In the genomic region with DNA sequence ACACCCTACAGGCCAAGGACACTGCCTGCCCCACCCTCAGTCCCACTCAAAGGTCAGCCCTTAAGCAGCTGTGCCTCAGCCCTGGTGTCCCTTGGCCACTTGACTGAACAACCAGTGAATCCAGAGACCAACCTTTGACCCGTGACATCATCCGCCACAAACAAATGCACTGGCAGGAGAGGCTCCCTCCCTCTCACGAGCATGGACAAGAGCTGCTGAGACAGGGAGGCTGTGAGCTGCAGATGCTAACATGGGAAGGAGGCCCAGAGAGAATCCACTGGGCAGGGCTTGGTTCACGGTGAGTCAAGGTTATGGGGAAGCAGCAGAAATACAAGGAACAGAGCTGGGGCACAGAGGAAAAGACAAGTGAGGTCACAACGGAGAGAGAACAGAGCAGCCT, we compare ENCODE assay signal across 12 cellular contexts. TPM values are rescaled to one million over a fixed set of nuclear protein-coding genes. Genes with fewer than 3 reads are reported as not detected.
DNase-seq lines count a peak whose midpoint lies in the region; ATAC-seq, FAIRE-seq and TF ChIP-seq lines count a peak whose summit lies in the region.
"Not testable (repeated sequence)": the region's sequence is repeated elsewhere in the genome, so short reads cannot be mapped to it uniquely, and the experiment has no call there.
"Had no signal": no experiment of that assay in that cellular context is flagged by ENCODE, and none has a peak within 500 bp of the region (broad histone marks: within the 10 kb centered on the region; RNA-seq: fewer than 3 reads in every experiment).

No MANE protein-coding gene starts in this region.

- not testable (repeated sequence) for H3K9me3 ChIP-seq in IMR-90 (ENCODE audit: control insufficient read depth, insufficient read depth, low read length); endothelial cell of umbilical vein (replicated peaks; ENCODE audit: control insufficient read depth, insufficient read depth, low read length); right lobe of liver; pancreas; transverse colon

- not testable (repeated sequence) for H3K4me3 ChIP-seq in IMR-90 (ENCODE audit: insufficient read depth, low read depth, low read length); endothelial cell of umbilical vein (replicated peaks in 1 of 3; ENCODE audit: insufficient read depth in 1 of 3, low read depth in 1 of 3, low read length in 3 of 3); right lobe of liver; pancreas; transverse colon

- not testable (repeated sequence) for H3K14ac ChIP-seq in IMR-90 (replicated peaks; ENCODE audit: low read depth, low read length)

- FAIRE-seq in H54 (lab: Jason Lieb, UNC) (peak; percentile 71), endothelial cell of umbilical vein (lab: Jason Lieb, UNC) (peak; percentile 63)
- not testable (repeated sequence) for FAIRE-seq in pancreas (lab: Jason Lieb, UNC)

- H2AFZ ChIP-seq in IMR-90 (replicated peaks; ENCODE audit: low read length, poor library complexity); endothelial cell of umbilical vein (ENCODE audit: low read depth, low read length): not testable (repeated sequence)

- intact Hi-C loops in IMR-90 (cut with micrococcal nuclease); endothelial cell of umbilical vein (cut with micrococcal nuclease); left colon (cut with DNase I, micrococcal nuclease); right lobe of liver (cut with DNase I); pancreas (cut with DNase I); transverse colon (cut with DNase I; ENCODE audit: low total_unique reads): not testable (repeated sequence)

- in situ Hi-C loops in IMR-90 (cut with MboI; ENCODE audit: low sequenced_read_pairs); transverse colon (cut with MboI; ENCODE audit: low pct_ligation_motif_present in 1 of 4, low pct_unique_long_range_greater_than_20kb in 1 of 4, low sequenced_read_pairs in 3 of 4): not testable (repeated sequence)

- not testable (repeated sequence) for H3K18ac ChIP-seq in IMR-90 (ENCODE audit: low read depth, low read length)

- not testable (repeated sequence) for DNase-seq in H54 (ENCODE audit: insufficient read length, low spot score); IMR-90; endothelial cell of umbilical vein (ENCODE audit: low read depth, low spot score); left colon; pancreas
- DNase-seq in right lobe of liver: peak in 1 of 3 donors; percentile 12
- DNase-seq in transverse colon: peak; percentile 24

- not testable (repeated sequence) for H2AK5ac ChIP-seq in IMR-90 (ENCODE audit: low read depth, low read length)

- H3K9me1 ChIP-seq in IMR-90 (ENCODE audit: insufficient read depth, low read length); endothelial cell of umbilical vein (replicated peaks; ENCODE audit: control insufficient read depth, extremely low read depth, insufficient read depth, low read length): not testable (repeated sequence)

- H3K4me1 ChIP-seq in IMR-90 (ENCODE audit: control insufficient read depth, insufficient read depth, low read length); endothelial cell of umbilical vein (ENCODE audit: control insufficient read depth, extremely low read depth, insufficient read depth, low read length); right lobe of liver; pancreas; transverse colon: not testable (repeated sequence)

- not testable (repeated sequence) for H3K4me2 ChIP-seq in IMR-90 (ENCODE audit: low read depth, low read length); endothelial cell of umbilical vein (ENCODE audit: insufficient read depth, low read length)

- H3K27me3 ChIP-seq in IMR-90 (ENCODE audit: control insufficient read depth, insufficient read depth, low read length); endothelial cell of umbilical vein (ENCODE audit: control insufficient read depth in 2 of 2, insufficient read depth in 2 of 2, low read length in 2 of 2); right lobe of liver; pancreas; transverse colon: not testable (repeated sequence)

- H2BK5ac ChIP-seq in IMR-90 (ENCODE audit: low read depth, low read length, poor library complexity, severe bottlenecking): not testable (repeated sequence)

- not testable (repeated sequence) for TF ChIP-seq EP300 in transverse colon (IDR thresholded peaks at IDR 0.05; ENCODE audit: low read depth)

- H4K20me1 ChIP-seq in IMR-90 (ENCODE audit: insufficient read depth, low read length); endothelial cell of umbilical vein (replicated peaks; ENCODE audit: control insufficient read depth, extremely low read depth, insufficient read depth, low read length): not testable (repeated sequence)

- dilution Hi-C loops in IMR-90 (cut with HindIII; ENCODE audit: low sequenced_read_pairs, unreplicated experiment); endothelial cell of umbilical vein (cut with MboI; ENCODE audit: extremely low pct_ligation_motif_present, low sequenced_read_pairs): not testable (repeated sequence)

- TF ChIP-seq RAD21 in IMR-90 (IDR thresholded peaks at IDR 0.05; ENCODE audit: low read length): not testable (repeated sequence)

- H3K79me2 ChIP-seq in endothelial cell of umbilical vein (ENCODE audit: control insufficient read depth, insufficient read depth, low read length): not testable (repeated sequence)

- not testable (repeated sequence) for H2BK20ac ChIP-seq in IMR-90 (ENCODE audit: low read depth, low read length)

- ATAC-seq in IMR-90 (ENCODE audit: low read depth) (peak; percentile 66), SK-N-SH treated with all-trans-retinoic acid at 6 μM for 48 hours (0 out of 3 replicates have a peak, but pooled peaks have one; percentile 5), left colon (peak; percentile 88), right lobe of liver (peak; percentile 87 to 95 (median 88)), pancreas (peak; percentile 18 to 69 (median 40))

- POLR2A ChIA-PET in IMR-90 (lab: Charles Lee; ENCODE audit: unreplicated experiment); endothelial cell of umbilical vein (lab: Charles Lee): not testable (repeated sequence)

- H3K36me3 ChIP-seq in IMR-90 (ENCODE audit: control insufficient read depth, insufficient read depth, low read length); endothelial cell of umbilical vein (ENCODE audit: control insufficient read depth in 2 of 2, extremely low read depth in 1 of 2, insufficient read depth in 2 of 2, low read length in 2 of 2); right lobe of liver; pancreas; transverse colon: not testable (repeated sequence)

- H3K56ac ChIP-seq in IMR-90 (ENCODE audit: extremely low read depth, insufficient read depth, low read length): not testable (repeated sequence)

- not testable (repeated sequence) for H4K5ac ChIP-seq in IMR-90 (ENCODE audit: low read depth, low read length)

- H3K23ac ChIP-seq in IMR-90 (ENCODE audit: low read depth, low read length): not testable (repeated sequence)

- H2BK15ac ChIP-seq in IMR-90 (ENCODE audit: low read depth, low read length): not testable (repeated sequence)

- H3K4ac ChIP-seq in IMR-90 (ENCODE audit: low read depth, low read length): not testable (repeated sequence)

- not testable (repeated sequence) for H3K9ac ChIP-seq in IMR-90 (ENCODE audit: low read depth, low read length); endothelial cell of umbilical vein (replicated peaks; ENCODE audit: extremely low read depth, insufficient read depth, low read length)

- BruUV-seq in IMR-90 (replicated peaks; lab: Mats Ljungman, UMichigan); endothelial cell of umbilical vein (replicated peaks; lab: Mats Ljungman, UMichigan): not testable (repeated sequence)

- no CpG with 5 or more reads among the region's 5 CpGs for WGBS in IMR-90 (ENCODE audit: extremely low coverage in 2 of 2, insufficient read length in 1 of 2), 2 experiments
- WGBS in right lobe of liver (ENCODE audit: insufficient coverage, low coverage, low lambda C conversion rate, missing lambda C conversion rate): 21% methylated on average over 3 of the region's 5 CpGs
- WGBS in pancreas, 2 donors: 24 to 33% methylated on average over 1 of the region's 5 CpGs
- 33 to 39% methylated on average over 1 to 3 of the region's 5 CpGs for WGBS in transverse colon (ENCODE audit: low coverage in 1 of 2), 2 donors

- H2BK120ac ChIP-seq in IMR-90 (ENCODE audit: low read depth, low read length): not testable (repeated sequence)

- not testable (repeated sequence) for H2AK9ac ChIP-seq in IMR-90 (replicated peaks; ENCODE audit: low read depth, low read length, poor library complexity)

- not testable (repeated sequence) for H4K8ac ChIP-seq in IMR-90 (ENCODE audit: low read depth in 2 of 2, low read length in 2 of 2)

- not testable (repeated sequence) for H3K79me1 ChIP-seq in IMR-90 (ENCODE audit: low read depth in 1 of 2, low read length in 2 of 2)

- not testable (repeated sequence) for H4K91ac ChIP-seq in IMR-90 (ENCODE audit: insufficient read depth, low read depth, low read length)

- not testable (repeated sequence) for H3K27ac ChIP-seq in IMR-90 (ENCODE audit: insufficient read depth, low read length); endothelial cell of umbilical vein (ENCODE audit: insufficient read depth, low read depth, low read length); right lobe of liver; pancreas; transverse colon

- not testable (repeated sequence) for TF ChIP-seq CTCF in IMR-90 (conservative IDR thresholded peaks at IDR 0.05; ENCODE audit: low read depth, low read length); endothelial cell of umbilical vein (IDR thresholded peaks at IDR 0.05; ENCODE audit: extremely low read depth in 1 of 2, insufficient read depth in 1 of 2, low read depth in 1 of 2, low read length in 2 of 2); right lobe of liver (IDR thresholded peaks at IDR 0.05); pancreas (IDR thresholded peaks at IDR 0.05); transverse colon (IDR thresholded peaks at IDR 0.05)

- CTCF ChIA-PET in IMR-90 (lab: Yijun Ruan, JAX); endothelial cell of umbilical vein (lab: Charles Lee): not testable (repeated sequence)

- not testable (repeated sequence) for TF ChIP-seq POLR2A in H54 (IDR thresholded peaks at IDR 0.05; ENCODE audit: low read depth, low read length); IMR-90 (IDR thresholded peaks at IDR 0.05; ENCODE audit: low read depth, low read length); endothelial cell of umbilical vein (IDR thresholded peaks at IDR 0.05; ENCODE audit: low read depth, low read length); right lobe of liver (IDR thresholded peaks at IDR 0.05); transverse colon (IDR thresholded peaks at IDR 0.05)

RNA-seq across cellular contexts. Expression of a gene that starts 4.7 kb away (rescaled TPM):
- total RNA-seq in IMR-90 (2012; rRNA removed): 0.18 and 0.28 TPM in 2 replicates
- 0.22 and 0.30 TPM in 2 replicates for polyA plus RNA-seq in IMR-90 (2012; rRNA removed)
- 0.26 and 0.49 TPM in 2 replicates for polyA plus RNA-seq in IMR-90 (2012; cell fraction: cytosol; rRNA removed)
- polyA plus RNA-seq in IMR-90 (2012; cell fraction: nucleus; rRNA removed; ENCODE audit: low replicate concordance): 0.44 and 0.53 TPM in 2 replicates
- total RNA-seq in endothelial cell of umbilical vein: 0.48 and 0.60 TPM in 2 replicates
- polyA plus RNA-seq in endothelial cell of umbilical vein: 0.84 and 1.0 TPM in 2 replicates
- polyA plus RNA-seq in endothelial cell of umbilical vein (2011; cell fraction: cytosol; rRNA removed): 0.50 and 0.76 TPM in 2 replicates
- 0.45 and 0.62 TPM in 2 replicates for polyA plus RNA-seq in endothelial cell of umbilical vein (2011; cell fraction: nucleus; rRNA removed)
- polyA plus RNA-seq in endothelial cell of umbilical vein (2012): 1.4 and 1.6 TPM in 2 replicates
- polyA minus RNA-seq in endothelial cell of umbilical vein: 0.40 TPM in 1 of 2 replicates, not detected in the other
- polyA minus RNA-seq in endothelial cell of umbilical vein (2011; cell fraction: cytosol; rRNA and poly(A)+ RNA removed): not detected
- 0.63 TPM in 1 of 2 replicates, not detected in the other for polyA minus RNA-seq in endothelial cell of umbilical vein (2011; cell fraction: nucleus; rRNA and poly(A)+ RNA removed)
- 1 to 10 TPM; 1.4 to 3.0 TPM for total RNA-seq in left colon
- total RNA-seq in right lobe of liver: 1 to 10 TPM in 2 of 6 experiments, under 1 TPM in 3, not detected in 1; 0.12 to 2.4 (median 0.35) TPM
- 1 to 10 TPM in 1 of 6 donors, under 1 TPM in 5; 0.55 to 2.2 (median 0.93) TPM for total RNA-seq in pancreas
- polyA plus RNA-seq in pancreas: 1 to 10 TPM; 1.7 to 2.3 TPM
- total RNA-seq in transverse colon: 10 to 100 TPM in 1 of 4 donors, 1 to 10 TPM in 2, under 1 TPM in 1; 0.40 to 10.8 (median 6.2) TPM
- total RNA-seq: A673, G401, H4 had no signal
- polyA plus RNA-seq: CD4-positive, alpha-beta memory T cell had no signal

RNA-seq across cellular contexts. Expression of a gene that starts 22.2 kb away (rescaled TPM):
- total RNA-seq in IMR-90 (2012; rRNA removed): not detected in 2 replicates
- polyA plus RNA-seq in IMR-90 (2012; rRNA removed): 0.03 TPM in 1 of 2 replicates, not detected in the other
- polyA plus RNA-seq in IMR-90 (2012; cell fraction: cytosol; rRNA removed): not detected in 2 replicates
- not detected in 2 replicates for polyA plus RNA-seq in IMR-90 (2012; cell fraction: nucleus; rRNA removed; ENCODE audit: low replicate concordance)
- 0.07 TPM in 1 of 2 replicates, not detected in the other for total RNA-seq in endothelial cell of umbilical vein
- polyA plus RNA-seq in endothelial cell of umbilical vein: 0.03 TPM in 1 of 2 replicates, not detected in the other
- polyA plus RNA-seq in endothelial cell of umbilical vein (2011; cell fraction: cytosol; rRNA removed): 0.01 and 0.03 TPM in 2 replicates
- polyA plus RNA-seq in endothelial cell of umbilical vein (2011; cell fraction: nucleus; rRNA removed): not detected in 2 replicates
- polyA plus RNA-seq in endothelial cell of umbilical vein (2012): 0.07 TPM in 2 replicates
- polyA minus RNA-seq in endothelial cell of umbilical vein: not detected in 2 replicates
- polyA minus RNA-seq in endothelial cell of umbilical vein (2011; cell fraction: cytosol; rRNA and poly(A)+ RNA removed): 2.9 TPM
- polyA minus RNA-seq in endothelial cell of umbilical vein (2011; cell fraction: nucleus; rRNA and poly(A)+ RNA removed): not detected in 2 replicates
- total RNA-seq in left colon: 10 to 100 TPM; 11.1 to 20.2 TPM
- 1 to 10 TPM in 2 of 6 experiments, under 1 TPM in 4; 0.04 to 2.2 (median 0.79) TPM for total RNA-seq in right lobe of liver
- 1 to 10 TPM; 2.4 to 6.4 (median 3.7) TPM for total RNA-seq in pancreas
- 1 to 10 TPM; 1.4 to 3.0 TPM for polyA plus RNA-seq in pancreas
- total RNA-seq in transverse colon: 10 to 100 TPM in 3 of 4 donors, 1 to 10 TPM in 1; 1.2 to 27.2 (median 17.4) TPM

RNA-seq across cellular contexts. Expression of a gene that starts 27.8 kb away (rescaled TPM):
- 40.8 and 40.9 TPM in 2 replicates for total RNA-seq in IMR-90 (2012; rRNA removed)
- 61.6 and 68.1 TPM in 2 replicates for polyA plus RNA-seq in IMR-90 (2012; rRNA removed)
- 47.7 and 55.0 TPM in 2 replicates for polyA plus RNA-seq in IMR-90 (2012; cell fraction: cytosol; rRNA removed)
- 40.4 and 49.3 TPM in 2 replicates for polyA plus RNA-seq in IMR-90 (2012; cell fraction: nucleus; rRNA removed; ENCODE audit: low replicate concordance)
- 42.6 and 44.4 TPM in 2 replicates for total RNA-seq in endothelial cell of umbilical vein
- polyA plus RNA-seq in endothelial cell of umbilical vein: 55.7 and 74.9 TPM in 2 replicates
- 65.7 and 73.5 TPM in 2 replicates for polyA plus RNA-seq in endothelial cell of umbilical vein (2011; cell fraction: cytosol; rRNA removed)
- 41.0 and 42.9 TPM in 2 replicates for polyA plus RNA-seq in endothelial cell of umbilical vein (2011; cell fraction: nucleus; rRNA removed)
- 44.2 and 48.1 TPM in 2 replicates for polyA plus RNA-seq in endothelial cell of umbilical vein (2012)
- polyA minus RNA-seq in endothelial cell of umbilical vein: 30.0 and 31.7 TPM in 2 replicates
- polyA minus RNA-seq in endothelial cell of umbilical vein (2011; cell fraction: cytosol; rRNA and poly(A)+ RNA removed): 14.7 TPM
- 12.0 and 13.5 TPM in 2 replicates for polyA minus RNA-seq in endothelial cell of umbilical vein (2011; cell fraction: nucleus; rRNA and poly(A)+ RNA removed)
- 10 to 100 TPM; 33.5 to 38.4 TPM for total RNA-seq in left colon
- total RNA-seq in right lobe of liver: 10 to 100 TPM; 16.2 to 24.9 (median 20.7) TPM
- total RNA-seq in pancreas: 10 to 100 TPM; 18.1 to 36.8 (median 27.1) TPM
- 10 to 100 TPM; 23.7 to 42.5 TPM for polyA plus RNA-seq in pancreas
- total RNA-seq in transverse colon: 10 to 100 TPM in 3 of 4 donors, 1 to 10 TPM in 1; 9.8 to 43.3 (median 23.5) TPM

Comparison
In these comparisons a context has a peak if more than half of its experiments do, and no peak if none do; other contexts are left out.
1. ATAC-seq: peak in every context shown above with its lines; median percentile 88 in right lobe of liver; 88 in left colon; 66 in IMR-90; 40 in pancreas; 5 in SK-N-SH treated with all-trans-retinoic acid at 6 μM for 48 hours.